Comparison of ENCODE assay signal across 1 cellular context in genomic region chr15:30043211-30043655, GRCh38.
TF ChIP-seq lines count a peak whose summit lies in the region.

No MANE protein-coding gene starts in this region.

TF ChIP-seq in SK-N-SH treated with all-trans-retinoic acid at 6 μM for 48 hours, 23 proteins besides CTCF, POLR2A, EP300 and RAD21 (continued from another document):
- TF ChIP-seq CSRNP3 (CRISPR knock-in tag; IDR thresholded peaks at IDR 0.05) = no peak
- no peak for TF ChIP-seq ZNF565 (CRISPR knock-in tag; conservative IDR thresholded peaks at IDR 0.05; ENCODE audit: low read depth)
- TF ChIP-seq TOX (CRISPR knock-in tag; IDR thresholded peaks at IDR 0.05; ENCODE audit: borderline replicate concordance) = no peak
- TF ChIP-seq OSR1 (CRISPR knock-in tag; IDR thresholded peaks at IDR 0.05) = no peak
- no peak for TF ChIP-seq ZC3H10 (CRISPR knock-in tag; IDR thresholded peaks at IDR 0.05)
